In the genomic region with DNA sequence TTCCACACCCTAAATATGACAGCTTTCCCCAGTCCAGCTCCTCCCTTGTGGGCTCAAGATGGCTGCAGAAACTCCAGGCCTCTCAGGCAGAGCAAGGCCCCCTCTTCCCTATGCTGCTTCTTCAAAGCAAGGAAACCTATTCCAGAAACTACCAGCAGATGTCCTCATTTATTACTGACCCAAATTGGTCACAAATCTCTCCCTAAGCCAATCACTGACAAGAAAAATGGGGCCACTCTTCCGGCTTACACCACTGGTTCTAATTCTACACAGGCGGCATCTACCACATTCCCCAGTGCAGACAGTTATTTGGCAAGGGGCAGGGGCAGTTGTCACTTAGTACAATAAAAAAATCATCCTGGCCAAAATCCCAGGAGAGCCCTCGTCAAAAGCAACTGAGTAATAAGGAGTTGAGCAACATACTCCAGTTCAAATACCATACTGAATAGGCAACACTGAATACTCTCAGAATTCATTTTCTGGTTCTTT, we compare ENCODE assay signal across 8 cellular contexts.
DNase-seq lines count a peak whose midpoint lies in the region; ATAC-seq and TF ChIP-seq lines count a peak whose summit lies in the region.

No MANE protein-coding gene starts in this region.

- TF ChIP-seq POLR2A in GM18505 (IDR thresholded peaks at IDR 0.05; ENCODE audit: borderline replicate concordance, extremely low read depth, insufficient read depth, insufficient read length): no peak
- TF ChIP-seq POLR2A in upper lobe of left lung (IDR thresholded peaks at IDR 0.05): no peak

- ATAC-seq in GM18505 (IDR thresholded peaks at IDR 0.05; ENCODE audit: unreplicated experiment) (peak; percentile 65), HG03103 (IDR thresholded peaks at IDR 0.05; ENCODE audit: low read depth, unreplicated experiment) (peak; percentile 63), Panc1 (peak; percentile 48; the same call in 1 of the 2 replicates), lower lobe of right lung (peak; percentile 87 to 90), upper lobe of left lung (ENCODE audit: low FRiP score in 2 of 2) (peak; percentile 90 to 91)

- H3K4me1 ChIP-seq in BE2C: peaks cover 50% of the 10 kb centered on the region
- H3K4me1 ChIP-seq in Panc1 (ENCODE audit: control insufficient read depth, insufficient read depth, low read length): no peaks in the 10 kb centered on the region
- peaks cover 24% of the 10 kb centered on the region for H3K4me1 ChIP-seq in lower lobe of right lung
- H3K4me1 ChIP-seq in upper lobe of left lung: peaks cover 9 to 18% (median 9%) of the 10 kb centered on the region in 4 donors

- WGBS in upper lobe of left lung, 2 donors: 2% methylated on average over 3 of the region's 3 CpGs

- BruUV-seq in Panc1 (replicated peaks; lab: Mats Ljungman, UMichigan): no TSS peak

- CTCF ChIA-PET in Panc1 (lab: Charles Lee): no interaction called here

- no peak for TF ChIP-seq EP300 in upper lobe of left lung (IDR thresholded peaks at IDR 0.05)

- DNase-seq in BE2C (peak; percentile 39), Panc1 (ENCODE audit: low read depth, low spot score) (no peak), lower lobe of right lung (no peak), upper lobe of left lung (peak in 1 of 2 donors; percentile 55), NCI-H510A (lab: John Stamatoyannopoulos, UW) (no peak)

- POLR2A ChIA-PET in Panc1 (lab: Charles Lee): no interaction called here

- no peaks in the 10 kb centered on the region for H3K9me3 ChIP-seq in BE2C
- no peaks in the 10 kb centered on the region for H3K9me3 ChIP-seq in Panc1 (ENCODE audit: control insufficient read depth, insufficient read depth, low read depth, low read length)
- H3K9me3 ChIP-seq in lower lobe of right lung: no peaks in the 10 kb centered on the region
- H3K9me3 ChIP-seq in upper lobe of left lung: no peaks in the 10 kb centered on the region

- no peaks in the 10 kb centered on the region for H3K36me3 Mint-ChIP-seq in dendritic cell treated with granulocyte-macrophage colony-stimulating factor and Interleukin-4, amounts not matched to agents 40 ng/mL and 50 ng/mL, for 4 days (ENCODE audit: low read depth)

- H3K36me3 ChIP-seq in BE2C (no peaks in the 10 kb centered on the region), Panc1 (ENCODE audit: control insufficient read depth, insufficient read depth, low read length) (no peaks in the 10 kb centered on the region), lower lobe of right lung (no peaks in the 10 kb centered on the region), upper lobe of left lung (no peaks in the 10 kb centered on the region)

- TF ChIP-seq CTCF in BE2C (IDR thresholded peaks at IDR 0.05; ENCODE audit: low read depth, low read length) (peak; percentile 75), Panc1 (IDR thresholded peaks at IDR 0.05) (peak; percentile 61), lower lobe of right lung (IDR thresholded peaks at IDR 0.05) (peak; percentile 73), upper lobe of left lung (IDR thresholded peaks at IDR 0.05) (peak; percentile 55 to 76 (median 72))

- no peak overlapping the region for H3K4me3 Mint-ChIP-seq in dendritic cell treated with granulocyte-macrophage colony-stimulating factor and Interleukin-4, amounts not matched to agents 40 ng/mL and 50 ng/mL, for 4 days

- H3K27me3 ChIP-seq in BE2C (no peaks in the 10 kb centered on the region), Panc1 (ENCODE audit: control insufficient read depth, insufficient read depth, low read length) (no peaks in the 10 kb centered on the region; the same call in 1 of the 2 replicates), lower lobe of right lung (ENCODE audit: low read depth) (no peaks in the 10 kb centered on the region), upper lobe of left lung (no peaks in the 10 kb centered on the region)

- H3K27ac ChIP-seq in Panc1 (ENCODE audit: low read length) (no peak overlapping the region), lower lobe of right lung (no peak overlapping the region), upper lobe of left lung (no peak overlapping the region)

- no peaks in the 10 kb centered on the region for H3K27me3 Mint-ChIP-seq in dendritic cell treated with granulocyte-macrophage colony-stimulating factor and Interleukin-4, amounts not matched to agents 40 ng/mL and 50 ng/mL, for 4 days

- H3K4me1 Mint-ChIP-seq in dendritic cell treated with granulocyte-macrophage colony-stimulating factor and Interleukin-4, amounts not matched to agents 40 ng/mL and 50 ng/mL, for 4 days (ENCODE audit: low read depth): peaks cover 38% of the 10 kb centered on the region

- intact Hi-C loops in Panc1 (cut with micrococcal nuclease; ENCODE audit: unreplicated experiment) (loop anchor here (5.0 kb wide), 1 partner anchor 147 kb away; no protein-coding TSS in a partner anchor), lower lobe of right lung (cut with DNase I) (loop anchor here (10.0 kb wide), 1 partner anchor 144 kb away; no protein-coding TSS in a partner anchor)
- intact Hi-C loops in dendritic cell treated with granulocyte-macrophage colony-stimulating factor and Interleukin-4, amounts not matched to agents 40 ng/mL and 50 ng/mL, for 4 days (cut with micrococcal nuclease): loop anchor here (1.0 to 10.0 kb wide), 3 partner anchors 57 to 336 kb away; no protein-coding TSS in a partner anchor

- peak overlapping the region; percentile 16 for H3K27ac Mint-ChIP-seq in dendritic cell treated with granulocyte-macrophage colony-stimulating factor and Interleukin-4, amounts not matched to agents 40 ng/mL and 50 ng/mL, for 4 days

- H3K4me3 ChIP-seq in BE2C (ENCODE audit: low read depth, low read length): no peak overlapping the region
- H3K4me3 ChIP-seq in Panc1 (ENCODE audit: low read depth in 2 of 2, low read length in 2 of 2): no peak overlapping the region
- no peak overlapping the region for H3K4me3 ChIP-seq in lower lobe of right lung
- no peak overlapping the region for H3K4me3 ChIP-seq in upper lobe of left lung

- H3K9me3 Mint-ChIP-seq in dendritic cell treated with granulocyte-macrophage colony-stimulating factor and Interleukin-4, amounts not matched to agents 40 ng/mL and 50 ng/mL, for 4 days: no peaks in the 10 kb centered on the region

- in situ Hi-C loops in Panc1 (cut with HindIII; ENCODE audit: low pct_unique_long_range_greater_than_20kb, low sequenced_read_pairs): no loop called here
